ENCODE assay signal across 13 cellular contexts in the genomic region with DNA sequence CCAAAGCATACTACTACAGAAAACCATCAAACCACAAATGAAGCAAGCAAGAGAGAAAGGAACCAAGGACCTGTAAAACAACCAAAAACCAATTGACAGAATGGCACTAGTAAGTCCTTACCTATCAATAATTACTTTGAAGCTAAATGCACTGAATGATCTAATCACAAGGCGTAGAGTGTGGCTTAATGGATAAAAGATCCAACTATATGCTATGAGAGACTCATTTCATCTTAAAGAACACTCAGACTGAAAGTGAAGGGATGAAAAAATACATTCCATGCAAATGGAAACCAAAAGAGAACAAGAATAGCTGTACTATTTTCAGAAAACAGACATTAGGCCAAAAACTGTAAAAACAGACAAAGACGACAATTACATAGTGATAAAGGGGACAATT.
DNase-seq lines count a peak whose midpoint lies in the region; ATAC-seq and TF ChIP-seq lines count a peak whose summit lies in the region.
"Had no signal": no experiment of that assay in that cellular context is flagged by ENCODE, and none has a peak within 500 bp of the region (broad histone marks: within the 10 kb centered on the region; RNA-seq: fewer than 3 reads in every experiment).

No MANE protein-coding gene starts in this region.

- no peaks in the 10 kb centered on the region for H3K36me3 ChIP-seq in esophagus muscularis mucosa
- H3K36me3 ChIP-seq: gastroesophageal sphincter had no signal

- H3K27me3 ChIP-seq in esophagus muscularis mucosa, result no peaks in the 10 kb centered on the region
- H3K27me3 ChIP-seq: gastroesophageal sphincter had no signal

- peak; percentile 56 for ATAC-seq in GM18505 (IDR thresholded peaks at IDR 0.05; ENCODE audit: unreplicated experiment)
- peak; percentile 50 for ATAC-seq in GM19372 (IDR thresholded peaks at IDR 0.05; ENCODE audit: low read depth, unreplicated experiment)
- peak; percentile 72 for ATAC-seq in GM21825 (IDR thresholded peaks at IDR 0.05; ENCODE audit: unreplicated experiment)
- ATAC-seq in HG03139 (IDR thresholded peaks at IDR 0.05; ENCODE audit: unreplicated experiment), result peak; percentile 64
- no peak for ATAC-seq in left lobe of liver
- ATAC-seq: gastroesophageal sphincter had no signal

- TF ChIP-seq CTCF in esophagus muscularis mucosa (IDR thresholded peaks at IDR 0.05) (no peak), GM13976 (IDR thresholded peaks at IDR 0.05; ENCODE audit: borderline replicate concordance, control extremely low read depth, extremely low read depth, insufficient read depth, missing control alignments) (no peak)

- H3K4me3 ChIP-seq in esophagus muscularis mucosa, result no peak overlapping the region
- H3K4me3 ChIP-seq: gastroesophageal sphincter had no signal

- no peak for TF ChIP-seq EP300 in esophagus muscularis mucosa (IDR thresholded peaks at IDR 0.05)

- 87% methylated on average over 2 of the region's 2 CpGs for WGBS in esophagus muscularis mucosa

- H3K27ac ChIP-seq in esophagus muscularis mucosa (replicated peaks in 1 of 4), result no peak overlapping the region
- H3K27ac ChIP-seq: gastroesophageal sphincter had no signal

- no peak for DNase-seq in left lobe of liver (ENCODE audit: low spot score)
- DNase-seq in esophagus muscularis mucosa (ENCODE audit: extremely low spot score), result no peak
- DNase-seq in 8988T, result no peak
- DNase-seq in GM13976 (ENCODE audit: low spot score), result no peak
- DNase-seq: CD4-positive, alpha-beta T cell; DMS79 treated with DMSO at 0.1 percent for 48 hours; RPMI8226; substantia nigra had no signal

- peaks cover 0 to 6% (median 2%) of the 10 kb centered on the region in 4 donors for H3K9me3 ChIP-seq in esophagus muscularis mucosa

- intact Hi-C loops in esophagus muscularis mucosa (cut with DNase I), result no loop called here

- H3K4me1 ChIP-seq in esophagus muscularis mucosa, result peaks cover 0 to 5% (median 0%) of the 10 kb centered on the region in 4 donors
- H3K4me1 ChIP-seq: gastroesophageal sphincter had no signal

- in situ Hi-C loops in GM13976 (cut with MboI; ENCODE audit: low sequenced_read_pairs, unreplicated experiment), result no loop called here

- no peak for TF ChIP-seq POLR2A in GM18505 (IDR thresholded peaks at IDR 0.05; ENCODE audit: borderline replicate concordance, extremely low read depth, insufficient read depth, insufficient read length)
- no peak for TF ChIP-seq POLR2A in esophagus muscularis mucosa (IDR thresholded peaks at IDR 0.05; ENCODE audit: low read depth)
